ENCODE assay signal across 1 cellular context in the genomic region with DNA sequence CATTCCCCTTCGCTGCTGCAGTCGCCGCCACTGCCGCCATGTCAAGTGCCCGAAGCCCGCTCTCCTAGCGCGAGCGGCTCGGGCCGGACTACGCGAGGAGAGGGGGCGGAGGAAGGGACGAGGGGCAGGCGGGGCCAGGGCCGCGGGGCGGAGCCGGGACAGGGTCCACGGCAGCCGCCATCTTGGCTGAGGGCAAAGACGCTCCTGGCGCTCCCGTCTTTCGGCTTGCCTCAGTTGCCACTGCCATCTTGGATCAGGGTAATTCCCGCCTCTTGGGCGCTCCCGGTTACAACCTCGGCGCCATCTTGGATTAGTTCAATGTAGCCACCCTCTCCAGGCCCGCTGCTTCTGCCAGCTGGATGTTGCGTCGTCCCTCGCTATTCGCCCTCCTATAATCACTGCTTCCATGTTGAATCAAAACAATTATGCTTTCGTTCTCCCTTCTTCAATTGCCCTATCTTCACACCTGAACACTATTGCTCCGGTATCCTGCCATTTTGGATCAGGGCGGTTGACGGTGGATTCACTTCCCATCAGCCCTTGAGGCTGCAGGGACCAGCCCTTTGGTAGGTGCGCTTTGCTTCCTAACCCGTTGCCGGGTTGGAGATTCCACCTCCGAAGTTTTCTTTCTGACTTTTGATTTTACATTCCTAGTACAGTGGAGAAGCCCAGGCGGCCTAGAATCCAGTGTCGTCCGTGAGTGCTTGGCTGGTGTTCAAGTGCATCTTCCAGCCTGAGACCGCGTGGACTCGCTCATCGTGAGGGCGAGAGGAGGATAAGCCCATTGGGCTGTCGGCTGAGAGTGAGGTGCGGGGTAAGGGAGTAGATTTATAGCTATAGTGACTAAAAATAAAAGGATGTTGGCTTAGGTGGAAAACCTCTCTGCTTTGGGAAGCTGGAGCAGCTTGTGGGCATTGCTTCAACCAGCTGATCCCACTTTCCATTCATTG.
A peak's percentile ranks its signal among the peaks of the same experiment; 100 is the strongest.
TF ChIP-seq lines count a peak whose summit lies in the region.

A gene with protein sequence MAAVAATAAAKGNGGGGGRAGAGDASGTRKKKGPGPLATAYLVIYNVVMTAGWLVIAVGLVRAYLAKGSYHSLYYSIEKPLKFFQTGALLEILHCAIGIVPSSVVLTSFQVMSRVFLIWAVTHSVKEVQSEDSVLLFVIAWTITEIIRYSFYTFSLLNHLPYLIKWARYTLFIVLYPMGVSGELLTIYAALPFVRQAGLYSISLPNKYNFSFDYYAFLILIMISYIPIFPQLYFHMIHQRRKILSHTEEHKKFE (minus strand): TSS at position 66 of the 950 bp plus-strand sequence. CDS start 26 bp downstream, at position 40.

TF ChIP-seq in HepG2, 621 proteins besides CTCF, POLR2A, EP300 and RAD21 (continued from another document and continues in another):
- TF ChIP-seq, protein P1, sequence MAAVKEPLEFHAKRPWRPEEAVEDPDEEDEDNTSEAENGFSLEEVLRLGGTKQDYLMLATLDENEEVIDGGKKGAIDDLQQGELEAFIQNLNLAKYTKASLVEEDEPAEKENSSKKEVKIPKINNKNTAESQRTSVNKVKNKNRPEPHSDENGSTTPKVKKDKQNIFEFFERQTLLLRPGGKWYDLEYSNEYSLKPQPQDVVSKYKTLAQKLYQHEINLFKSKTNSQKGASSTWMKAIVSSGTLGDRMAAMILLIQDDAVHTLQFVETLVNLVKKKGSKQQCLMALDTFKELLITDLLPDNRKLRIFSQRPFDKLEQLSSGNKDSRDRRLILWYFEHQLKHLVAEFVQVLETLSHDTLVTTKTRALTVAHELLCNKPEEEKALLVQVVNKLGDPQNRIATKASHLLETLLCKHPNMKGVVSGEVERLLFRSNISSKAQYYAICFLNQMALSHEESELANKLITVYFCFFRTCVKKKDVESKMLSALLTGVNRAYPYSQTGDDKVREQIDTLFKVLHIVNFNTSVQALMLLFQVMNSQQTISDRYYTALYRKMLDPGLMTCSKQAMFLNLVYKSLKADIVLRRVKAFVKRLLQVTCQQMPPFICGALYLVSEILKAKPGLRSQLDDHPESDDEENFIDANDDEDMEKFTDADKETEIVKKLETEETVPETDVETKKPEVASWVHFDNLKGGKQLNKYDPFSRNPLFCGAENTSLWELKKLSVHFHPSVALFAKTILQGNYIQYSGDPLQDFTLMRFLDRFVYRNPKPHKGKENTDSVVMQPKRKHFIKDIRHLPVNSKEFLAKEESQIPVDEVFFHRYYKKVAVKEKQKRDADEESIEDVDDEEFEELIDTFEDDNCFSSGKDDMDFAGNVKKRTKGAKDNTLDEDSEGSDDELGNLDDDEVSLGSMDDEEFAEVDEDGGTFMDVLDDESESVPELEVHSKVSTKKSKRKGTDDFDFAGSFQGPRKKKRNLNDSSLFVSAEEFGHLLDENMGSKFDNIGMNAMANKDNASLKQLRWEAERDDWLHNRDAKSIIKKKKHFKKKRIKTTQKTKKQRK (IDR thresholded peaks at IDR 0.05; ENCODE audit: low read length), result no peak
- no peak for TF ChIP-seq NR2F6 (IDR thresholded peaks at IDR 0.05)
- TF ChIP-seq NR2F6 (CRISPR knock-in tag; IDR thresholded peaks at IDR 0.05), result no peak
- no peak for TF ChIP-seq ZSCAN9 (CRISPR knock-in tag; IDR thresholded peaks at IDR 0.05; ENCODE audit: borderline replicate concordance)
- peak; percentile 13; the same call in 1 of the 2 replicates for TF ChIP-seq HNF4G (IDR thresholded peaks at IDR 0.05; ENCODE audit: borderline replicate concordance, low read depth, low read length)
- TF ChIP-seq HNF4G (CRISPR knock-in tag; IDR thresholded peaks at IDR 0.05; ENCODE audit: borderline replicate concordance, low read depth), result no peak
- TF ChIP-seq ELF3 (CRISPR knock-in tag; IDR thresholded peaks at IDR 0.05), result no peak
- TF ChIP-seq GLI4 (CRISPR knock-in tag; IDR thresholded peaks at IDR 0.05; ENCODE audit: borderline replicate concordance), result no peak
- no peak for TF ChIP-seq ZMAT5 (CRISPR knock-in tag; IDR thresholded peaks at IDR 0.05; ENCODE audit: borderline replicate concordance, low read depth)
- TF ChIP-seq FIP1L1 (IDR thresholded peaks at IDR 0.05; ENCODE audit: borderline replicate concordance, insufficient read depth, low read depth, low read length), result no peak
- TF ChIP-seq ZNF230 (CRISPR knock-in tag; IDR thresholded peaks at IDR 0.05), result 0 out of 2 replicates have a peak, but pooled peaks have one; percentile 49
- no peak for TF ChIP-seq ZNF512 (CRISPR knock-in tag; IDR thresholded peaks at IDR 0.05)
- TF ChIP-seq PHF5A (CRISPR knock-in tag; IDR thresholded peaks at IDR 0.05; ENCODE audit: low read depth, unreplicated experiment), result peak; percentile 24
- TF ChIP-seq BRD4 (CRISPR knock-in tag; IDR thresholded peaks at IDR 0.05), result peak; percentile 76; the same call in 1 of the 2 replicates
- no peak for TF ChIP-seq PBX3 (CRISPR knock-in tag; IDR thresholded peaks at IDR 0.05; ENCODE audit: borderline replicate concordance)
- no peak for TF ChIP-seq CBX5 (CRISPR knock-in tag; IDR thresholded peaks at IDR 0.05; ENCODE audit: borderline replicate concordance)
- TF ChIP-seq SNAI1 (CRISPR knock-in tag; IDR thresholded peaks at IDR 0.05; ENCODE audit: borderline replicate concordance), result no peak; the same call in 1 of the 2 replicates
- TF ChIP-seq ZNF816 (CRISPR knock-in tag; IDR thresholded peaks at IDR 0.05; ENCODE audit: borderline replicate concordance), result no peak
- no peak for TF ChIP-seq DPF2 (CRISPR knock-in tag; IDR thresholded peaks at IDR 0.05; ENCODE audit: borderline replicate concordance, low read depth)
- TF ChIP-seq FOXP1 (IDR thresholded peaks at IDR 0.05), result no peak
- no peak for TF ChIP-seq FOXP1 (CRISPR knock-in tag; IDR thresholded peaks at IDR 0.05)
- TF ChIP-seq ZFAT (CRISPR knock-in tag; conservative IDR thresholded peaks at IDR 0.05), result no peak
- no peak for TF ChIP-seq ZFP36 (IDR thresholded peaks at IDR 0.05; ENCODE audit: borderline replicate concordance, low read depth, low read length, partially characterized antibody)
- no peak for TF ChIP-seq PAWR (CRISPR knock-in tag; IDR thresholded peaks at IDR 0.05; ENCODE audit: borderline replicate concordance)
- no peak for TF ChIP-seq ZNF737 (CRISPR knock-in tag; IDR thresholded peaks at IDR 0.05; ENCODE audit: borderline replicate concordance)
- TF ChIP-seq KDM5B (CRISPR knock-in tag; IDR thresholded peaks at IDR 0.05; ENCODE audit: borderline replicate concordance), result peak; percentile 64
- TF ChIP-seq ZNF24 (IDR thresholded peaks at IDR 0.05), result peak; percentile 58; the same call in 1 of the 2 replicates
- TF ChIP-seq JDP2 (CRISPR knock-in tag; IDR thresholded peaks at IDR 0.05; ENCODE audit: borderline replicate concordance), result no peak; the same call in 1 of the 2 replicates
- peak; percentile 90; the same call in 1 of the 2 replicates for TF ChIP-seq EHMT2 (IDR thresholded peaks at IDR 0.05; ENCODE audit: borderline replicate concordance, low read depth, low read length)
- TF ChIP-seq KAT2B (IDR thresholded peaks at IDR 0.05; ENCODE audit: borderline replicate concordance, low read depth, low read length), result no peak
- no peak for TF ChIP-seq RFXAP (CRISPR knock-in tag; IDR thresholded peaks at IDR 0.05; ENCODE audit: borderline replicate concordance)
- no peak; the same call in 1 of the 2 replicates for TF ChIP-seq TGIF2 (CRISPR knock-in tag; IDR thresholded peaks at IDR 0.05)
- TF ChIP-seq TOPORS (CRISPR knock-in tag; IDR thresholded peaks at IDR 0.05), result no peak; the same call in 1 of the 2 replicates
- no peak for TF ChIP-seq ATF1 (CRISPR knock-in tag; IDR thresholded peaks at IDR 0.05)
- TF ChIP-seq ZNF564 (CRISPR knock-in tag; IDR thresholded peaks at IDR 0.05), result peak; percentile 70; the same call in 1 of the 2 replicates
- no peak for TF ChIP-seq ZNF225 (CRISPR knock-in tag; IDR thresholded peaks at IDR 0.05)
- TF ChIP-seq ZBTB39 (CRISPR knock-in tag; IDR thresholded peaks at IDR 0.05), result peak; percentile 20; the same call in 1 of the 2 replicates
- no peak for TF ChIP-seq SMARCC2 (IDR thresholded peaks at IDR 0.05)
- TF ChIP-seq RARG (CRISPR knock-in tag; IDR thresholded peaks at IDR 0.05; ENCODE audit: low read depth), result no peak
- no peak for TF ChIP-seq HMG20B (CRISPR knock-in tag; conservative IDR thresholded peaks at IDR 0.05)
- peak; percentile 91 for TF ChIP-seq POGZ (CRISPR knock-in tag; IDR thresholded peaks at IDR 0.05)
- TF ChIP-seq, protein P2, sequence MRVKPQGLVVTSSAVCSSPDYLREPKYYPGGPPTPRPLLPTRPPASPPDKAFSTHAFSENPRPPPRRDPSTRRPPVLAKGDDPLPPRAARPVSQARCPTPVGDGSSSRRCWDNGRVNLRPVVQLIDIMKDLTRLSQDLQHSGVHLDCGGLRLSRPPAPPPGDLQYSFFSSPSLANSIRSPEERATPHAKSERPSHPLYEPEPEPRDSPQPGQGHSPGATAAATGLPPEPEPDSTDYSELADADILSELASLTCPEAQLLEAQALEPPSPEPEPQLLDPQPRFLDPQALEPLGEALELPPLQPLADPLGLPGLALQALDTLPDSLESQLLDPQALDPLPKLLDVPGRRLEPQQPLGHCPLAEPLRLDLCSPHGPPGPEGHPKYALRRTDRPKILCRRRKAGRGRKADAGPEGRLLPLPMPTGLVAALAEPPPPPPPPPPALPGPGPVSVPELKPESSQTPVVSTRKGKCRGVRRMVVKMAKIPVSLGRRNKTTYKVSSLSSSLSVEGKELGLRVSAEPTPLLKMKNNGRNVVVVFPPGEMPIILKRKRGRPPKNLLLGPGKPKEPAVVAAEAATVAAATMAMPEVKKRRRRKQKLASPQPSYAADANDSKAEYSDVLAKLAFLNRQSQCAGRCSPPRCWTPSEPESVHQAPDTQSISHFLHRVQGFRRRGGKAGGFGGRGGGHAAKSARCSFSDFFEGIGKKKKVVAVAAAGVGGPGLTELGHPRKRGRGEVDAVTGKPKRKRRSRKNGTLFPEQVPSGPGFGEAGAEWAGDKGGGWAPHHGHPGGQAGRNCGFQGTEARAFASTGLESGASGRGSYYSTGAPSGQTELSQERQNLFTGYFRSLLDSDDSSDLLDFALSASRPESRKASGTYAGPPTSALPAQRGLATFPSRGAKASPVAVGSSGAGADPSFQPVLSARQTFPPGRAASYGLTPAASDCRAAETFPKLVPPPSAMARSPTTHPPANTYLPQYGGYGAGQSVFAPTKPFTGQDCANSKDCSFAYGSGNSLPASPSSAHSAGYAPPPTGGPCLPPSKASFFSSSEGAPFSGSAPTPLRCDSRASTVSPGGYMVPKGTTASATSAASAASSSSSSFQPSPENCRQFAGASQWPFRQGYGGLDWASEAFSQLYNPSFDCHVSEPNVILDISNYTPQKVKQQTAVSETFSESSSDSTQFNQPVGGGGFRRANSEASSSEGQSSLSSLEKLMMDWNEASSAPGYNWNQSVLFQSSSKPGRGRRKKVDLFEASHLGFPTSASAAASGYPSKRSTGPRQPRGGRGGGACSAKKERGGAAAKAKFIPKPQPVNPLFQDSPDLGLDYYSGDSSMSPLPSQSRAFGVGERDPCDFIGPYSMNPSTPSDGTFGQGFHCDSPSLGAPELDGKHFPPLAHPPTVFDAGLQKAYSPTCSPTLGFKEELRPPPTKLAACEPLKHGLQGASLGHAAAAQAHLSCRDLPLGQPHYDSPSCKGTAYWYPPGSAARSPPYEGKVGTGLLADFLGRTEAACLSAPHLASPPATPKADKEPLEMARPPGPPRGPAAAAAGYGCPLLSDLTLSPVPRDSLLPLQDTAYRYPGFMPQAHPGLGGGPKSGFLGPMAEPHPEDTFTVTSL (CRISPR knock-in tag; IDR thresholded peaks at IDR 0.05; ENCODE audit: borderline replicate concordance), result no peak
- TF ChIP-seq ZNF772 (CRISPR knock-in tag; IDR thresholded peaks at IDR 0.05), result peak; percentile 75
